ENCODE assay signal across 15 cellular contexts in genomic region chr5:102765350-102765749, GRCh38.
"Had no signal": no experiment of that assay in that cellular context is flagged by ENCODE, and none has a peak within 500 bp of the region (broad histone marks: within the 10 kb centered on the region; RNA-seq: fewer than 3 reads in every experiment).

No MANE protein-coding gene starts in this region.

- ATAC-seq: left cardiac atrium, lower lobe of right lung had no signal

- H3K9me3 Mint-ChIP-seq: activated CD4-positive, alpha-beta memory T cell treated with anti-CD3 and anti-CD28 coated beads for 36 hours; endodermal cell; mesothelial cell of epicardium had no signal

- H3K36me3 Mint-ChIP-seq: activated CD4-positive, alpha-beta memory T cell treated with anti-CD3 and anti-CD28 coated beads for 36 hours; mesothelial cell of epicardium had no signal

- H3K4me3 ChIP-seq: lower lobe of right lung, skin epidermis, tibial nerve, vagina had no signal

- H3K27ac ChIP-seq: brain microvascular endothelial cell, lower lobe of right lung, tibial nerve, vagina had no signal

- H3K27me3 ChIP-seq: brain microvascular endothelial cell, tibial nerve, vagina had no signal

- H3K36me3 ChIP-seq: brain microvascular endothelial cell, lower lobe of right lung, tibial nerve, vagina had no signal

- H3K27me3 Mint-ChIP-seq: activated CD4-positive, alpha-beta memory T cell treated with anti-CD3 and anti-CD28 coated beads for 36 hours had no signal

- H3K9me3 ChIP-seq: lower lobe of right lung, tibial nerve, vagina had no signal

- H3K4me3 Mint-ChIP-seq: activated CD4-positive, alpha-beta memory T cell treated with anti-CD3 and anti-CD28 coated beads for 36 hours; endodermal cell; mesothelial cell of epicardium had no signal

- H3K27ac Mint-ChIP-seq: activated CD4-positive, alpha-beta memory T cell treated with anti-CD3 and anti-CD28 coated beads for 36 hours; endodermal cell; mesothelial cell of epicardium had no signal

- DNase-seq: activated CD4-positive, alpha-beta memory T cell treated with anti-CD3 and anti-CD28 coated beads for 36 hours; activated gamma-delta T cell treated with Interleukin-2 at 50 U/mL for 16 hours; brain microvascular endothelial cell; cerebellar nuclear complex; dermis blood vessel endothelial cell; endodermal cell; erythroblast; hypothalamus; left cardiac atrium; lower lobe of right lung; posterior cingulate gyrus had no signal
